Comparison of ENCODE assay signal across 12 cellular contexts in genomic region chr12:26809611-26810298, GRCh38. TPM values are rescaled to one million over a fixed set of nuclear protein-coding genes. Genes with fewer than 3 reads are reported as not detected.
DNase-seq lines count a peak whose midpoint lies in the region; ATAC-seq and TF ChIP-seq lines count a peak whose summit lies in the region.
"Had no signal": no experiment of that assay in that cellular context is flagged by ENCODE, and none has a peak within 500 bp of the region (broad histone marks: within the 10 kb centered on the region; RNA-seq: fewer than 3 reads in every experiment).

No MANE protein-coding gene starts in this region.

- DNase-seq in SJCRH30 = peak in 1 of 2 experiments; percentile 38
- no peak for DNase-seq in activated naive CD8-positive, alpha-beta T cell treated with anti-CD3 and anti-CD28 coated beads, Interleukin-2, amount 50 U/mL, for 24 hours
- DNase-seq in fibroblast of lung (ENCODE audit: low read depth in 2 of 2) = no peak
- no peak for DNase-seq in smooth muscle cell (lab: John Stamatoyannopoulos, UW; ENCODE audit: unreplicated experiment)
- DNase-seq in naive thymus-derived CD8-positive, alpha-beta T cell = no peak
- DNase-seq in SW 1271 (lab: John Stamatoyannopoulos, UW) = no peak
- DNase-seq: activated B cell treated with CpG ODN at 0.5 μM for 24 hours, KBM-7, NCI-H1436 treated with DMSO at 0.1 percent for 48 hours had no signal

- H3K27me3 Mint-ChIP-seq in activated naive CD8-positive, alpha-beta T cell treated with anti-CD3 and anti-CD28 coated beads, Interleukin-2, amount 50 U/mL, for 24 hours = no peaks in the 10 kb centered on the region
- no peaks in the 10 kb centered on the region for H3K27me3 Mint-ChIP-seq in naive thymus-derived CD8-positive, alpha-beta T cell
- H3K27me3 Mint-ChIP-seq: activated B cell treated with CpG ODN at 0.5 μM for 24 hours had no signal

- no peak for ATAC-seq in activated naive CD8-positive, alpha-beta T cell treated with anti-CD3 and anti-CD28 coated beads, Interleukin-2, amount 50 U/mL, for 24 hours
- ATAC-seq in HG02973 (IDR thresholded peaks at IDR 0.05; ENCODE audit: unreplicated experiment) = no peak
- ATAC-seq in naive thymus-derived CD8-positive, alpha-beta T cell = no peak

- no peak overlapping the region for H2AFZ ChIP-seq in fibroblast of lung (ENCODE audit: low read length)
- peak overlapping the region; percentile 93 for H2AFZ ChIP-seq in smooth muscle cell (ENCODE audit: low read depth)
- H2AFZ ChIP-seq: parathyroid adenoma had no signal

- H3K9me3 ChIP-seq in SJCRH30 (replicated peaks) (no peaks in the 10 kb centered on the region; the same call in 1 of the 2 replicates), fibroblast of lung (ENCODE audit: control insufficient read depth, insufficient read depth, low read depth, low read length) (no peaks in the 10 kb centered on the region), smooth muscle cell (replicated peaks; ENCODE audit: low read depth) (no peaks in the 10 kb centered on the region)

- no peak overlapping the region for H3K9ac ChIP-seq in fibroblast of lung (ENCODE audit: insufficient read depth, low read length)
- peak overlapping the region; percentile 50 for H3K9ac ChIP-seq in smooth muscle cell (ENCODE audit: low read depth)
- H3K9ac ChIP-seq: BLaER1 treated with 17β-estradiol and CSF1 and Interleukin-3, amounts not matched to agents 10 nM and 100 nM; parathyroid adenoma had no signal

- H3K27me3 ChIP-seq in SJCRH30 (no peaks in the 10 kb centered on the region), fibroblast of lung (ENCODE audit: control insufficient read depth, insufficient read depth, low read length) (no peaks in the 10 kb centered on the region), smooth muscle cell (ENCODE audit: low read depth) (no peaks in the 10 kb centered on the region)
- H3K27me3 ChIP-seq: BLaER1 treated with 17β-estradiol and CSF1 and Interleukin-3, amounts not matched to agents 10 nM and 100 nM had no signal

- WGBS in smooth muscle cell (ENCODE audit: low lambda C conversion rate) = 90% methylated on average over 6 of the region's 6 CpGs

- H3K4me1 Mint-ChIP-seq in activated naive CD8-positive, alpha-beta T cell treated with anti-CD3 and anti-CD28 coated beads, Interleukin-2, amount 50 U/mL, for 24 hours = peaks cover 43% of the 10 kb centered on the region
- peaks cover 10 to 30% (median 16%) of the 10 kb centered on the region in 4 donors for H3K4me1 Mint-ChIP-seq in naive thymus-derived CD8-positive, alpha-beta T cell

- H3K4me1 ChIP-seq in SJCRH30 = peaks cover 16% of the 10 kb centered on the region
- H3K4me1 ChIP-seq in fibroblast of lung (ENCODE audit: control insufficient read depth, extremely low read depth, insufficient read depth, low read length) = no peaks in the 10 kb centered on the region
- peaks cover 6% of the 10 kb centered on the region for H3K4me1 ChIP-seq in smooth muscle cell (ENCODE audit: low read depth)

- H3K36me3 ChIP-seq in SJCRH30 = no peaks in the 10 kb centered on the region
- H3K36me3 ChIP-seq in fibroblast of lung (ENCODE audit: control insufficient read depth, insufficient read depth, low read length) = no peaks in the 10 kb centered on the region
- H3K36me3 ChIP-seq in smooth muscle cell (ENCODE audit: low read depth) = no peaks in the 10 kb centered on the region

- TF ChIP-seq CTCF in fibroblast of lung (conservative IDR thresholded peaks at IDR 0.05 in 1 of 2, IDR thresholded peaks at IDR 0.05 in 1 of 2; ENCODE audit: low read depth in 1 of 2, low read length in 2 of 2) (no peak), smooth muscle cell (IDR thresholded peaks at IDR 0.05; ENCODE audit: borderline replicate concordance, insufficient read depth, poor library complexity, severe bottlenecking) (no peak)

- no peaks in the 10 kb centered on the region for H4K20me1 ChIP-seq in fibroblast of lung (ENCODE audit: control insufficient read depth, extremely low read depth, insufficient read depth, low read length)
- no peaks in the 10 kb centered on the region for H4K20me1 ChIP-seq in smooth muscle cell (ENCODE audit: low read depth)

- H3K4me2 ChIP-seq in fibroblast of lung (ENCODE audit: extremely low read depth, insufficient read depth, low read length) = no peak overlapping the region
- H3K4me2 ChIP-seq in smooth muscle cell = peak overlapping the region; percentile 85

- no peak overlapping the region for H3K4me3 Mint-ChIP-seq in activated naive CD8-positive, alpha-beta T cell treated with anti-CD3 and anti-CD28 coated beads, Interleukin-2, amount 50 U/mL, for 24 hours
- no peak overlapping the region for H3K4me3 Mint-ChIP-seq in naive thymus-derived CD8-positive, alpha-beta T cell
- H3K4me3 Mint-ChIP-seq: activated B cell treated with CpG ODN at 0.5 μM for 24 hours had no signal

- peak overlapping the region; percentile 11 for H3K27ac Mint-ChIP-seq in activated naive CD8-positive, alpha-beta T cell treated with anti-CD3 and anti-CD28 coated beads, Interleukin-2, amount 50 U/mL, for 24 hours
- H3K27ac Mint-ChIP-seq in naive thymus-derived CD8-positive, alpha-beta T cell = no peak overlapping the region
- H3K27ac Mint-ChIP-seq: activated B cell treated with CpG ODN at 0.5 μM for 24 hours had no signal

- H3K79me2 ChIP-seq in fibroblast of lung (ENCODE audit: control insufficient read depth, insufficient read depth, low read length) (no peaks in the 10 kb centered on the region), smooth muscle cell (ENCODE audit: low read depth) (peaks cover 13% of the 10 kb centered on the region)

- peaks cover 8% of the 10 kb centered on the region for H3F3A ChIP-seq in smooth muscle cell (ENCODE audit: low read depth)

- H3K9me3 Mint-ChIP-seq in activated naive CD8-positive, alpha-beta T cell treated with anti-CD3 and anti-CD28 coated beads, Interleukin-2, amount 50 U/mL, for 24 hours = no peaks in the 10 kb centered on the region
- H3K9me3 Mint-ChIP-seq in naive thymus-derived CD8-positive, alpha-beta T cell = no peaks in the 10 kb centered on the region
- H3K9me3 Mint-ChIP-seq: activated B cell treated with CpG ODN at 0.5 μM for 24 hours had no signal

- POLR2A ChIA-PET in naive thymus-derived CD8-positive, alpha-beta T cell (lab: Charles Lee) = no interaction called here

- H3K4me3 ChIP-seq in SJCRH30 = no peak overlapping the region
- H3K4me3 ChIP-seq in fibroblast of lung (replicated peaks in 1 of 4; ENCODE audit: control extremely low read depth in 1 of 4, insufficient read depth in 1 of 4, low read depth in 3 of 4, low read length in 4 of 4) = no peak overlapping the region
- no peak overlapping the region for H3K4me3 ChIP-seq in smooth muscle cell
- H3K4me3 ChIP-seq: BLaER1 treated with 17β-estradiol and CSF1 and Interleukin-3, amounts not matched to agents 10 nM and 100 nM had no signal

- H3K27ac ChIP-seq in SJCRH30 = peak overlapping the region; percentile 27
- peak overlapping the region; percentile 33 for H3K27ac ChIP-seq in fibroblast of lung (ENCODE audit: insufficient read depth, low read length)
- peak overlapping the region; percentile 72 for H3K27ac ChIP-seq in smooth muscle cell (ENCODE audit: low read depth)
- H3K27ac ChIP-seq: BLaER1 treated with 17β-estradiol and CSF1 and Interleukin-3, amounts not matched to agents 10 nM and 100 nM; parathyroid adenoma had no signal

- peaks cover 26% of the 10 kb centered on the region for H3K36me3 Mint-ChIP-seq in activated naive CD8-positive, alpha-beta T cell treated with anti-CD3 and anti-CD28 coated beads, Interleukin-2, amount 50 U/mL, for 24 hours (ENCODE audit: low read depth)
- peaks cover 0 to 14% (median 3%) of the 10 kb centered on the region in 3 donors for H3K36me3 Mint-ChIP-seq in naive thymus-derived CD8-positive, alpha-beta T cell

RNA-seq across cellular contexts. Expression of gene ITPR2, which starts 23.2 kb away (rescaled TPM):
- 7.8 and 8.7 TPM in 2 replicates for total RNA-seq in SJCRH30 (2014; rRNA removed; shearing (Covaris generic))
- total RNA-seq in fibroblast of lung = 13.6 and 24.6 TPM in 2 replicates
- polyA plus RNA-seq in fibroblast of lung = 3.6 and 5.1 TPM in 2 replicates
- polyA plus RNA-seq in fibroblast of lung (2012) = 2.9 and 3.4 TPM in 2 replicates
- 5.1 and 5.7 TPM in 2 replicates for polyA minus RNA-seq in fibroblast of lung (ENCODE audit: low replicate concordance)
- 17.4 and 29.0 TPM in 2 replicates for total RNA-seq in smooth muscle cell
- 6.8 and 9.6 TPM in 2 replicates for polyA plus RNA-seq in smooth muscle cell
- 10 to 100 TPM; 37.9 to 45.9 TPM for total RNA-seq in naive thymus-derived CD8-positive, alpha-beta T cell
- polyA plus RNA-seq in naive thymus-derived CD8-positive, alpha-beta T cell = 1 to 10 TPM; 4.6 to 9.6 (median 8.3) TPM
